In the genomic region with DNA sequence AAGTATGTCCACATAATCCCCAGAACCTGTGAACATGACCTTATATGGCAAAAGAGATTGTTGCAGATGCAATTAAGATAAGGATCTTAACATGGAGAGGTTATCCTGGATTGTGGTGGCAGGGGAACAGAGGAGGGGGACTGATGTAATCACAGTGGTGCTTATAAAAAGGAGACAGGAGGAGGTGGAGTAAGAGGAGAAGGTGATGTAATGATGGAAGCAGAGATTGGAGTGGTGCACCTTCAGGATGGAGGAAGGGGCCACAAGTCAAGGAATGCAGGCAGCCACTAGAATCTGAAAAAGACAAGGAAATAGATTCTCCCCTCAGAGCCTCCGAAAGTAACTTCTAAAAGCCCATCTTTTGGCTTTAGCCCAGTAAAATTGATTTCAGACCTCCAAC, we compare ENCODE assay signal across 8 cellular contexts.
"Had no signal": no experiment of that assay in that cellular context is flagged by ENCODE, and none has a peak within 500 bp of the region (broad histone marks: within the 10 kb centered on the region; RNA-seq: fewer than 3 reads in every experiment).

No MANE protein-coding gene starts in this region.

- H3K4me3 ChIP-seq: K562 had no signal

- H3K4me2 ChIP-seq: KMS-11 had no signal

- ATAC-seq: HepG2, K562 had no signal

- DNase-seq: IMR-90, KBM-7, KG1 had no signal

- FAIRE-seq: HepG2, HTR-8/SVneo, K562 had no signal

- H3K27ac ChIP-seq: HL-60, KMS-11 had no signal
